8 cellular contexts compared by ENCODE assay signal in the genomic region with DNA sequence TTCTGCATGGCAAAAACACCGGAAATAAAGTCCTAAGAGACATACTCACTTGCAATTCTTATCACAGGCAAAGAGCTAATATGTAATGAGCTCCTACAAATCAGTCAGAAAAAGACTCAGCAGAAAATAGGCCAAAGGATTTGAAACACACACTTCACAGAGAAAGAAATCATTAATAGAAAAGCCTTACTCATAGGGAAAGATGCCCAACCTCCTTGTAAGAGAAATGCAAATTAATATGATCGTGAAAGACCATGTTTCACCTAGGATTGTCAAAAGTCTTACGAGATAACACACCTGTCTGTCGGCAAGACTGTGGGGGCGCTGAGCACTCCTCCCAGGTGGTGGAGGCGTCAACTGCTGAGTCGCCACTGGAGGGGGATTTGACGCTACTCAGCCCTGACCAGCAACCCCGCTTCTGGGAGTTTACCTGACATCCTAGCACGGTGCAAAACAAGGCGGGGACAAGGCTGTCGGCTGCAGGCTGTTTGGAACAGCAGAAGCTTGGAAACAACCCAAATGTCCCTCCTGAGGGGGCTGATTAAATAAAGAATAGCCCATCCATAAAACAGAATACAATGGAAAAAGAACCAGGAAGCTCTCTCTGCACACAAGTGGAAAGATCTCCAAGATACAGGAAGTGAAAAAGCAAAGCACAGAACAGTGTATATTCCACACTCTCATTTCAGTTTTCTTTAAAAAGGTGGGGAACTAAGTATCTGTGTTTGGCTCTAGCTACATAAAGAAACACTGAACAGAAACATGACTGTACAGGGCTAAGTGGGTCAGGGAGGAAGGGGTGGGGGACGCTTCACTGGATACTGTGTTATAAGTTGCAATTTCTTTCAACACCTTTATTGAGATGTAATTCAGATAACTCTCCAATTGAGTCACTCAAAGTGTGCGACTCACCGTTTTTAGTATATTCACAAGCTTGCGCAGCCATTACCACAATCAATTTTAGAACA. TPM values are rescaled to one million over a fixed set of nuclear protein-coding genes. Genes with fewer than 3 reads are reported as not detected.
A peak's percentile ranks its signal among the peaks of the same experiment; 100 is the strongest.
DNase-seq lines count a peak whose midpoint lies in the region; ATAC-seq, FAIRE-seq and TF ChIP-seq lines count a peak whose summit lies in the region.

No MANE protein-coding gene starts in this region.

- no peak overlapping the region for H3K9ac ChIP-seq in HCT116 (ENCODE audit: low read length)

- CTCF ChIA-PET in HCT116 (lab: Charles Lee), result no interaction called here

- no peaks in the 10 kb centered on the region for H3K27me3 ChIP-seq in HCT116 (ENCODE audit: insufficient read depth, low read length)

- peak overlapping the region; percentile 74 for H3K27ac Mint-ChIP-seq in activated naive CD4-positive, alpha-beta T cell treated with anti-CD3 and anti-CD28 coated beads, Interleukin-2, amount 50 U/mL, for 24 hours

- no peaks in the 10 kb centered on the region for H3K9me3 Mint-ChIP-seq in activated naive CD4-positive, alpha-beta T cell treated with anti-CD3 and anti-CD28 coated beads, Interleukin-2, amount 50 U/mL, for 24 hours

- no peak overlapping the region for H2AFZ ChIP-seq in HCT116 (ENCODE audit: low read depth, low read length, poor library complexity, severe bottlenecking)

- H3K4me3 ChIP-seq in HCT116 (replicated peaks in 1 of 2; ENCODE audit: low read depth in 1 of 2, low read length in 2 of 2), result no peak overlapping the region

- ATAC-seq in HCT116 (peak; percentile 47; the same call in 1 of the 2 replicates), left ventricle myocardium superior (peak; percentile 36)

- peaks cover 37% of the 10 kb centered on the region for H3K4me1 Mint-ChIP-seq in activated naive CD4-positive, alpha-beta T cell treated with anti-CD3 and anti-CD28 coated beads, Interleukin-2, amount 50 U/mL, for 24 hours

- POLR2A ChIA-PET in HCT116 (lab: Charles Lee), result interaction anchor here (1.8 kb wide), 1 partner anchor 12 kb away, joined by 7 read pairs; a partner anchor contains a TSS

- intact Hi-C loops in HCT116 (cut with micrococcal nuclease) (no loop called here), left ventricle myocardium superior (cut with micrococcal nuclease) (no loop called here)

- peak overlapping the region; percentile 43 for H3K27ac ChIP-seq in HCT116 (ENCODE audit: low read depth, low read length)

- FAIRE-seq in GM18507 (lab: Jason Lieb, UNC), result peak; percentile 96

- H4K20me1 ChIP-seq in HCT116 (ENCODE audit: insufficient read depth), result peaks cover 17% of the 10 kb centered on the region; the same call in 1 of the 2 replicates

- H3K36me3 Mint-ChIP-seq in activated naive CD4-positive, alpha-beta T cell treated with anti-CD3 and anti-CD28 coated beads, Interleukin-2, amount 50 U/mL, for 24 hours, result peaks cover 4% of the 10 kb centered on the region

- no peak for TF ChIP-seq POLR2A in HCT116 (IDR thresholded peaks at IDR 0.05; ENCODE audit: borderline replicate concordance, extremely low read depth, insufficient read depth, insufficient read length)

- no peak for TF ChIP-seq RAD21 in HCT116 (IDR thresholded peaks at IDR 0.05; ENCODE audit: low read depth)

- H3K36me3 ChIP-seq in HCT116 (ENCODE audit: control insufficient read depth in 1 of 2, insufficient read depth in 2 of 2, low read length in 2 of 2), result peaks cover 36 to 55% of the 10 kb centered on the region in 2 experiments; a peak in 3 of 4 replicates

- H3K9me2 ChIP-seq in HCT116 (ENCODE audit: insufficient read depth), result no peaks in the 10 kb centered on the region

- H3K9me3 ChIP-seq in HCT116 (ENCODE audit: control insufficient read depth in 1 of 2, insufficient read depth in 1 of 2, low read depth in 1 of 2, low read length in 2 of 2), result no peaks in the 10 kb centered on the region

- RAD21 ChIA-PET in HCT116 (lab: Charles Lee; ENCODE audit: low non-redundant PET in 1 of 2, low total read pairs in 2 of 2, uncharacterized antibody in 2 of 2, unreplicated experiment in 2 of 2), result no interaction called here

- peaks cover 0 to 12% of the 10 kb centered on the region in 2 experiments; a peak in 1 of 4 replicates for H3K4me1 ChIP-seq in HCT116 (ENCODE audit: control insufficient read depth in 1 of 2, insufficient read depth in 2 of 2, low read length in 2 of 2)

- peak; percentile 48 for DNase-seq in GM18507 (ENCODE audit: extremely low spot score, insufficient read length, low read depth)
- no peak for DNase-seq in HCT116 (ENCODE audit: low read depth, low spot score)
- peak; percentile 25 for DNase-seq in NCI-H146 (lab: John Stamatoyannopoulos, UW)
- no peak for DNase-seq in left ventricle myocardium superior
- DNase-seq in stimulated activated CD4-positive, alpha-beta T cell treated with anti-CD3 and anti-CD28 coated beads, Interleukin-1b, Interleukin-23, amount 100 ng/mL, for 48 hours, result peak; percentile 42
- no peak for DNase-seq in NCI-H2107 treated with DMSO at 0.1 percent for 48 hours (lab: John Stamatoyannopoulos, UW; ENCODE audit: unreplicated experiment)
- no peak for DNase-seq in T1000 (lab: John Stamatoyannopoulos, UW)

- H3K79me2 ChIP-seq in HCT116 (ENCODE audit: insufficient read depth, low read length), result peaks cover 98% of the 10 kb centered on the region

- peak overlapping the region; percentile 64 for H3K4me3 Mint-ChIP-seq in activated naive CD4-positive, alpha-beta T cell treated with anti-CD3 and anti-CD28 coated beads, Interleukin-2, amount 50 U/mL, for 24 hours

- no peaks in the 10 kb centered on the region for H3K27me3 Mint-ChIP-seq in activated naive CD4-positive, alpha-beta T cell treated with anti-CD3 and anti-CD28 coated beads, Interleukin-2, amount 50 U/mL, for 24 hours

- no TSS peak for BruUV-seq in HCT116 (replicated peaks; lab: Mats Ljungman, UMichigan)

- H3K4me2 ChIP-seq in HCT116 (ENCODE audit: low read length), result no peak overlapping the region; the same call in 1 of the 2 replicates

- TF ChIP-seq CTCF in HCT116 (IDR thresholded peaks at IDR 0.05 in 2 of 3, conservative IDR thresholded peaks at IDR 0.05 in 1 of 3; ENCODE audit: borderline replicate concordance in 1 of 3, insufficient read depth in 1 of 3, low read depth in 2 of 3, low read length in 2 of 3), result no peak

TF ChIP-seq in HCT116, 20 proteins besides CTCF, POLR2A, EP300 and RAD21:
- TF ChIP-seq SRF (IDR thresholded peaks at IDR 0.05; ENCODE audit: low read depth) (no peak), SIN3A (IDR thresholded peaks at IDR 0.05; ENCODE audit: low read depth) (no peak), JUND (IDR thresholded peaks at IDR 0.05) (no peak)

RNA-seq across cellular contexts. Expression of a gene that starts 11.5 kb away (rescaled TPM):
- total RNA-seq in HCT116 (2021; ENCODE audit: unreplicated experiment) (190 TPM), left ventricle myocardium superior (72.6 TPM)
- 148 and 171 TPM in 2 replicates for polyA plus RNA-seq in HCT116 (2012)

RNA-seq across cellular contexts. Expression of a gene that starts 33.0 kb away (rescaled TPM):
- total RNA-seq in HCT116 (2021; ENCODE audit: unreplicated experiment) (66.0 TPM), left ventricle myocardium superior (42.8 TPM)
- 51.2 and 55.1 TPM in 2 replicates for polyA plus RNA-seq in HCT116 (2012)

Comparison
In these comparisons a context has a peak if more than half of its experiments do, and no peak if none do; other contexts are left out.
1. DNase-seq: peak in GM18507 (single experiment), NCI-H146 (single experiment) and stimulated activated CD4-positive, alpha-beta T cell treated with anti-CD3 and anti-CD28 coated beads, Interleukin-1b, Interleukin-23, amount 100 ng/mL, for 48 hours (single experiment); none in HCT116 (single experiment), left ventricle myocardium superior (single experiment), NCI-H2107 treated with DMSO at 0.1 percent for 48 hours (single experiment) and T1000 (single experiment).